15 cellular contexts compared by ENCODE assay signal in genomic region chr9:36970007-36970888, GRCh38.
DNase-seq lines count a peak whose midpoint lies in the region; ATAC-seq and TF ChIP-seq lines count a peak whose summit lies in the region.
"Had no signal": no experiment of that assay in that cellular context is flagged by ENCODE, and none has a peak within 500 bp of the region (broad histone marks: within the 10 kb centered on the region; RNA-seq: fewer than 3 reads in every experiment).

No MANE protein-coding gene starts in this region.

- intact Hi-C loops in mammary epithelial cell (cut with micrococcal nuclease) (no loop called here), posterior vena cava (cut with DNase I) (no loop called here), adrenal gland (cut with DNase I) (no loop called here)

- DNase-seq in NCI-H2107 treated with DMSO at 0.1 percent for 48 hours (lab: John Stamatoyannopoulos, UW; ENCODE audit: unreplicated experiment), result peak; percentile 36
- no peak for DNase-seq in NCI-H2107 (lab: John Stamatoyannopoulos, UW)
- DNase-seq in NCI-H2029 treated with DMSO at 0.1 percent for 48 hours (lab: John Stamatoyannopoulos, UW), result peak; percentile 73
- DNase-seq in mammary epithelial cell, result peak; percentile 58
- peak; percentile 14 to 51 for DNase-seq in trophoblast cell
- DNase-seq in posterior vena cava (ENCODE audit: low spot score), result no peak
- no peak for DNase-seq in adrenal gland
- DNase-seq: activated CD4-positive, alpha-beta T cell treated with anti-CD3 and anti-CD28 coated beads for 1 hour; activated T-cell treated with anti-CD3 and anti-CD28 coated beads, Interleukin-2, amount 50 U/mL, for 4 hours; NCI-H2081 treated with DMSO at 0.1 percent for 48 hours; occipital lobe; OCI-M1; T-helper 1 cell had no signal

- no peak overlapping the region for H2BK120ac ChIP-seq in trophoblast cell (ENCODE audit: insufficient read depth, low read length, poor library complexity)

- dilution Hi-C loops in mammary epithelial cell (cut with HindIII; ENCODE audit: low sequenced_read_pairs), result no loop called here

- no peak overlapping the region for H2BK12ac ChIP-seq in trophoblast cell (ENCODE audit: low read length)

- WGBS in mammary epithelial cell (ENCODE audit: low coverage, missing lambda C conversion rate), result 80% methylated on average over 8 of the region's 9 CpGs
- no CpG with 5 or more reads among the region's 9 CpGs for WGBS in trophoblast cell (ENCODE audit: extremely low coverage, insufficient coverage, insufficient read length)
- WGBS in adrenal gland, 4 donors, result 65 to 70% (median 68%) methylated on average over 7 to 9 of the region's 9 CpGs

- H3K27ac ChIP-seq in mammary epithelial cell (ENCODE audit: insufficient read depth, low read depth, low read length) (no peak overlapping the region), trophoblast cell (ENCODE audit: low read depth, low read length) (no peak overlapping the region), adrenal gland (no peak overlapping the region)
- H3K27ac ChIP-seq: ascending aorta had no signal

- H3K9ac ChIP-seq in mammary epithelial cell (ENCODE audit: insufficient read depth, low read length), result no peak overlapping the region
- H3K9ac ChIP-seq in trophoblast cell (ENCODE audit: low read length), result no peak overlapping the region

- no peak for ATAC-seq in GM21367 (IDR thresholded peaks at IDR 0.05; ENCODE audit: unreplicated experiment)
- ATAC-seq: activated T-cell treated with anti-CD3 and anti-CD28 coated beads, Interleukin-2, amount 50 U/mL, for 4 hours had no signal

- no peak overlapping the region for H3K14ac ChIP-seq in trophoblast cell (ENCODE audit: low read length)

- CTCF ChIA-PET in mammary epithelial cell (lab: Charles Lee; ENCODE audit: low non-redundant PET), result no interaction called here

- H3K4ac ChIP-seq in trophoblast cell (ENCODE audit: low read depth, low read length), result no peak overlapping the region

- H4K91ac ChIP-seq in trophoblast cell (ENCODE audit: low read depth, low read length), result no peak overlapping the region

- H3K23ac ChIP-seq in trophoblast cell (ENCODE audit: low read length), result no peak overlapping the region

- no peaks in the 10 kb centered on the region for H3K79me1 ChIP-seq in trophoblast cell (ENCODE audit: low read length)

- H3K36me3 ChIP-seq in mammary epithelial cell (ENCODE audit: insufficient read depth, low read length), result no peaks in the 10 kb centered on the region
- no peaks in the 10 kb centered on the region for H3K36me3 ChIP-seq in trophoblast cell (ENCODE audit: control insufficient read depth in 1 of 2, insufficient read depth in 2 of 2, low read length in 2 of 2)
- H3K36me3 ChIP-seq in adrenal gland (replicated peaks in 1 of 2), result no peaks in the 10 kb centered on the region
- H3K36me3 ChIP-seq: ascending aorta had no signal

- H4K12ac ChIP-seq in trophoblast cell (ENCODE audit: low read depth, low read length), result no peak overlapping the region

- H4K20me1 ChIP-seq in mammary epithelial cell (ENCODE audit: insufficient read depth, low read length), result no peaks in the 10 kb centered on the region

- H3K4me3 ChIP-seq in mammary epithelial cell (replicated peaks in 1 of 3; ENCODE audit: insufficient read depth in 1 of 3, low read depth in 2 of 3, low read length in 3 of 3) (no peak overlapping the region), trophoblast cell (ENCODE audit: low read depth, low read length) (no peak overlapping the region), adrenal gland (no peak overlapping the region)
- H3K4me3 ChIP-seq: ascending aorta had no signal

- H3K27me3 ChIP-seq in mammary epithelial cell (ENCODE audit: insufficient read depth, low read length) (no peaks in the 10 kb centered on the region), trophoblast cell (ENCODE audit: insufficient read depth, low read length) (no peaks in the 10 kb centered on the region), adrenal gland (no peaks in the 10 kb centered on the region)
- H3K27me3 ChIP-seq: ascending aorta had no signal

- H3K9me3 ChIP-seq in mammary epithelial cell (replicated peaks; ENCODE audit: insufficient read depth, low read length) (no peaks in the 10 kb centered on the region), trophoblast cell (ENCODE audit: insufficient read depth, low read depth, low read length) (peaks cover 2% of the 10 kb centered on the region), adrenal gland (replicated peaks in 1 of 3) (no peaks in the 10 kb centered on the region)
- H3K9me3 ChIP-seq: ascending aorta had no signal

- in situ Hi-C loops in mammary epithelial cell (cut with MboI; ENCODE audit: low sequenced_read_pairs in 2 of 2), result no loop called here

- H3K4me2 ChIP-seq in mammary epithelial cell (ENCODE audit: insufficient read depth, low read depth, low read length), result no peak overlapping the region
- no peak overlapping the region for H3K4me2 ChIP-seq in trophoblast cell (ENCODE audit: low read length)

- no TSS peak for BruUV-seq in mammary epithelial cell (replicated peaks; lab: Mats Ljungman, UMichigan)

- H2AK5ac ChIP-seq in trophoblast cell (ENCODE audit: low read length), result no peak overlapping the region

- H2BK5ac ChIP-seq in trophoblast cell (ENCODE audit: low read depth, low read length, poor library complexity), result no peak overlapping the region

- H3K4me1 ChIP-seq in mammary epithelial cell (ENCODE audit: insufficient read depth, low read length), result peaks cover 16% of the 10 kb centered on the region
- H3K4me1 ChIP-seq in trophoblast cell (ENCODE audit: control insufficient read depth in 1 of 2, insufficient read depth in 2 of 2, low read length in 2 of 2), result no peaks in the 10 kb centered on the region
- H3K4me1 ChIP-seq in adrenal gland (replicated peaks in 1 of 2), result no peaks in the 10 kb centered on the region
- H3K4me1 ChIP-seq: ascending aorta had no signal

- H3K79me2 ChIP-seq in mammary epithelial cell (ENCODE audit: insufficient read depth, low read length) (no peaks in the 10 kb centered on the region), trophoblast cell (ENCODE audit: control insufficient read depth, insufficient read depth, low read length, poor library complexity) (no peaks in the 10 kb centered on the region)

- H4K8ac ChIP-seq in trophoblast cell (ENCODE audit: low read depth, low read length), result no peak overlapping the region

- TF ChIP-seq POLR2A in adrenal gland (IDR thresholded peaks at IDR 0.05), result no peak

- TF ChIP-seq CTCF in mammary epithelial cell (conservative IDR thresholded peaks at IDR 0.05 in 1 of 2, IDR thresholded peaks at IDR 0.05 in 1 of 2; ENCODE audit: extremely low read depth in 1 of 2, insufficient read depth in 1 of 2, low read depth in 1 of 2, low read length in 2 of 2), result no peak
- TF ChIP-seq CTCF in adrenal gland (IDR thresholded peaks at IDR 0.05), result no peak

- H3K18ac ChIP-seq in trophoblast cell (ENCODE audit: low read length), result no peak overlapping the region

- peak overlapping the region; percentile 58 for H2AFZ ChIP-seq in mammary epithelial cell (ENCODE audit: low read depth, low read length)
- no peak overlapping the region for H2AFZ ChIP-seq in trophoblast cell (ENCODE audit: insufficient read depth, low read length, poor library complexity)

Comparison
In these comparisons a context has a peak if more than half of its experiments do, and no peak if none do; other contexts are left out.
1. DNase-seq: peak in NCI-H2107 treated with DMSO at 0.1 percent for 48 hours (single experiment), NCI-H2029 treated with DMSO at 0.1 percent for 48 hours (single experiment), mammary epithelial cell (single experiment) and trophoblast cell (2 of 2); none in NCI-H2107 (single experiment), posterior vena cava (single experiment) and adrenal gland (0 of 7).